In the genomic region with DNA sequence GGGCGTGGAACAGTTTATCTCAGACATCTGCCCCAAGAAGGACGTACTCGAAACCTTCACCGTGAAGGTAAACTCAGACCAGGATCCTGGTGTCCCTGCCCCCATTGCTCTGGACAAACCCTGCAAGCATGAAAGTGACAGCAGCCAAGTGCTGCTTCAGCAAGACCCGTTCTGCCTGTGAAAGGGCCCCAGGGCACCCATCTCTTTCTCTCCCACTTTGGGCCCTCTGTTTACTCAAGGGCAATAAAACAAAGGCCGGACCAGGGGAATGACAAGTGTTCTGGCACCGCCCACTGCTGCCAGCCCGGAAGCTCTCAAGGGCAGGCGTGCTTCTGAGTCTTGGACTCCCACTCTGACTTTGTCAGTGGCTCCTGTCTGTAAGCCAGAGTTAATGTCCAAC, we compare ENCODE assay signal across 10 cellular contexts. TPM values are rescaled to one million over a fixed set of nuclear protein-coding genes. Genes with fewer than 3 reads are reported as not detected.
A peak's percentile ranks its signal among the peaks of the same experiment; 100 is the strongest.
DNase-seq lines count a peak whose midpoint lies in the region; ATAC-seq and TF ChIP-seq lines count a peak whose summit lies in the region.
"Had no signal": no experiment of that assay in that cellular context is flagged by ENCODE, and none has a peak within 500 bp of the region (broad histone marks: within the 10 kb centered on the region; RNA-seq: fewer than 3 reads in every experiment).

No MANE protein-coding gene starts in this region.

- H3K27ac Mint-ChIP-seq in natural killer cell: peak overlapping the region in 1 of 2 donors; percentile 50

- H2BK12ac ChIP-seq in neuronal stem cell (ENCODE audit: low read length): no peak overlapping the region

- no peak overlapping the region for H2BK15ac ChIP-seq in neuronal stem cell (ENCODE audit: low read length)

- no peak overlapping the region for H3K23ac ChIP-seq in neuronal stem cell (ENCODE audit: low read depth, low read length, poor library complexity)

- no peak overlapping the region for H3K18ac ChIP-seq in neuronal stem cell (ENCODE audit: low read length)

- no peak overlapping the region for H2BK120ac ChIP-seq in neuronal stem cell (ENCODE audit: low read depth, low read length)

- peaks cover 19 to 23% of the 10 kb centered on the region in 2 donors for H3K4me1 Mint-ChIP-seq in natural killer cell

- no peaks in the 10 kb centered on the region for H3K27me3 ChIP-seq in esophagus (ENCODE audit: control insufficient read depth in 1 of 2, insufficient read depth in 2 of 2, low read length in 2 of 2)
- no peaks in the 10 kb centered on the region for H3K27me3 ChIP-seq in neuronal stem cell (ENCODE audit: control insufficient read depth in 3 of 3, insufficient read depth in 3 of 3, low read depth in 1 of 3, low read length in 3 of 3)

- H3K79me1 ChIP-seq in neuronal stem cell (ENCODE audit: low read depth, low read length): no peaks in the 10 kb centered on the region

- H3K27ac ChIP-seq in esophagus (ENCODE audit: low read depth in 2 of 2, low read length in 1 of 2): peak overlapping the region; percentile 40 to 80
- H3K27ac ChIP-seq in neuronal stem cell (replicated peaks; ENCODE audit: low read length): no peak overlapping the region

- no peak overlapping the region for H3K9ac ChIP-seq in neuronal stem cell (ENCODE audit: low read depth, low read length, poor library complexity)

- no peak for TF ChIP-seq CTCF in natural killer cell (IDR thresholded peaks at IDR 0.05)

- H3K4ac ChIP-seq in neuronal stem cell (ENCODE audit: low read length): no peak overlapping the region

- H3K14ac ChIP-seq in neuronal stem cell (ENCODE audit: low read length): no peak overlapping the region

- H2BK5ac ChIP-seq in neuronal stem cell (ENCODE audit: low read length): no peak overlapping the region

- H3K4me2 ChIP-seq in neuronal stem cell (ENCODE audit: insufficient read depth, low read length, poor library complexity, severe bottlenecking): no peak overlapping the region

- no peaks in the 10 kb centered on the region for H3K9me3 ChIP-seq in esophagus (ENCODE audit: control insufficient read depth in 2 of 2, insufficient read depth in 1 of 2, low read depth in 1 of 2, low read length in 1 of 2)
- no peaks in the 10 kb centered on the region for H3K9me3 ChIP-seq in neuronal stem cell (replicated peaks in 1 of 2; ENCODE audit: control insufficient read depth in 2 of 2, insufficient read depth in 1 of 2, low read depth in 1 of 2, low read length in 2 of 2)

- intact Hi-C loops in natural killer cell (cut with micrococcal nuclease): no loop called here

- H3K27me3 Mint-ChIP-seq in natural killer cell (ENCODE audit: low read depth in 2 of 2): peaks cover 3 to 20% of the 10 kb centered on the region in 2 donors

- no peak overlapping the region for H4K91ac ChIP-seq in neuronal stem cell (ENCODE audit: low read depth, low read length, poor library complexity)

- no peak for TF ChIP-seq POLR2A in erythroblast (IDR thresholded peaks at IDR 0.05; ENCODE audit: low read length)

- H3K4me3 ChIP-seq in esophagus (ENCODE audit: low read depth in 1 of 2, low read length in 2 of 2): no peak overlapping the region
- H3K4me3 ChIP-seq in neuronal stem cell (ENCODE audit: low read length in 2 of 2): no peak overlapping the region

- DNase-seq in DMS53 (lab: John Stamatoyannopoulos, UW): peak; percentile 99
- peak; percentile 42 for DNase-seq in NCI-H187 treated with DMSO at 0.1 percent for 48 hours (lab: John Stamatoyannopoulos, UW)
- DNase-seq in pons (ENCODE audit: low spot score): peak; percentile 44
- no peak for DNase-seq in NCI-H1694 (lab: John Stamatoyannopoulos, UW)
- no peak for DNase-seq in natural killer cell
- DNase-seq in erythroblast (lab: John Stamatoyannopoulos, UW): no peak
- DNase-seq in neuronal stem cell (ENCODE audit: low spot score): no peak
- DNase-seq: activated effector memory CD4-positive, alpha-beta T cell treated with anti-CD3 and anti-CD28 coated beads, Interleukin-2, amount 50 U/mL, for 16 hours had no signal

- H3K4me3 Mint-ChIP-seq in natural killer cell: no peak overlapping the region

- 37 to 40% methylated on average over 9 of the region's 9 CpGs for WGBS in esophagus, 2 donors
- no CpG with 5 or more reads among the region's 9 CpGs for WGBS in neuronal stem cell (ENCODE audit: extremely low coverage in 2 of 2, insufficient read length in 2 of 2, insufficient replicate concordance in 1 of 2), 2 donors

- no peak overlapping the region for H2AFZ ChIP-seq in neuronal stem cell (ENCODE audit: low read length)

- H3K9me3 Mint-ChIP-seq in natural killer cell: no peaks in the 10 kb centered on the region

- H3K4me1 ChIP-seq in esophagus (ENCODE audit: control insufficient read depth in 2 of 2, insufficient read depth in 2 of 2, low read length in 1 of 2) (peaks cover 10 to 34% of the 10 kb centered on the region in 2 donors), neuronal stem cell (ENCODE audit: control insufficient read depth in 2 of 2, insufficient read depth in 1 of 2, low read depth in 1 of 2, low read length in 2 of 2) (peaks cover 12 to 31% of the 10 kb centered on the region in 2 donors)

- no peaks in the 10 kb centered on the region for H3K36me3 Mint-ChIP-seq in natural killer cell

- H2AK5ac ChIP-seq in neuronal stem cell (ENCODE audit: low read depth, low read length): no peak overlapping the region

- H4K8ac ChIP-seq in neuronal stem cell (ENCODE audit: low read depth, low read length): no peak overlapping the region

- H3K36me3 ChIP-seq in esophagus (ENCODE audit: control insufficient read depth in 2 of 2, insufficient read depth in 2 of 2, low read length in 1 of 2): peaks cover 10 to 55% of the 10 kb centered on the region in 2 donors
- H3K36me3 ChIP-seq in neuronal stem cell (replicated peaks in 1 of 2; ENCODE audit: control insufficient read depth in 2 of 2, insufficient read depth in 2 of 2, low read length in 2 of 2): no peaks in the 10 kb centered on the region

- no peak for ATAC-seq in natural killer cell

RNA-seq across cellular contexts. Expression of a gene that starts 35.3 kb away (rescaled TPM):
- polyA plus RNA-seq in esophagus: 100 to 1,000 TPM; 467 to 898 TPM
- 10 to 100 TPM in 1 of 3 donors, 1 to 10 TPM in 2; 2.1 to 55.9 (median 8.0) TPM for total RNA-seq in natural killer cell
- polyA plus RNA-seq in neuronal stem cell (2013, experiment 1 of 2): 6.3 TPM
- 6.4 TPM for polyA plus RNA-seq in neuronal stem cell (2013, experiment 2 of 2)
- total RNA-seq: OCI-LY7 had no signal

Comparison
In these comparisons a context has a peak if more than half of its experiments do, and no peak if none do; other contexts are left out.
1. DNase-seq: peak in DMS53 (single experiment), NCI-H187 treated with DMSO at 0.1 percent for 48 hours (single experiment) and pons (single experiment); none in NCI-H1694 (single experiment), natural killer cell (single experiment), erythroblast (0 of 2) and neuronal stem cell (single experiment).